ENCODE assay signal across 12 cellular contexts in genomic region chr15:40435331-40436089, GRCh38. TPM values are rescaled to one million over a fixed set of nuclear protein-coding genes. Genes with fewer than 3 reads are reported as not detected.
A peak's percentile ranks its signal among the peaks of the same experiment; 100 is the strongest.
DNase-seq lines count a peak whose midpoint lies in the region; ATAC-seq and TF ChIP-seq lines count a peak whose summit lies in the region.
"Had no signal": no experiment of that assay in that cellular context is flagged by ENCODE, and none has a peak within 500 bp of the region (broad histone marks: within the 10 kb centered on the region; RNA-seq: fewer than 3 reads in every experiment).

No MANE protein-coding gene starts in this region.

- H3K27ac ChIP-seq in A673 (ENCODE audit: low read depth, low read length, poor library complexity, severe bottlenecking) (peak overlapping the region; percentile 42), HUES6 (ENCODE audit: low read depth, low read length) (no peak overlapping the region)
- H3K27ac ChIP-seq: HL-60 had no signal

- POLR2A ChIA-PET in A673 (lab: Charles Lee; ENCODE audit: low non-redundant PET) = no interaction called here

- no peak for DNase-seq in A673 (ENCODE audit: low spot score)
- no peak for DNase-seq in neural crest cell (ENCODE audit: low read depth, low spot score)
- no peak for DNase-seq in kidney glomerular epithelial cell (lab: John Stamatoyannopoulos, UW)
- DNase-seq: NCI-H748 treated with DMSO at 0.1 percent for 48 hours had no signal

- peak overlapping the region; percentile 50 for H3K4me3 ChIP-seq in A673 (ENCODE audit: low read depth, low read length, poor library complexity, severe bottlenecking)
- H3K4me3 ChIP-seq in HUES6 (ENCODE audit: low read depth, low read length) = peak overlapping the region; percentile 63
- H3K4me3 ChIP-seq in endocrine pancreas (ENCODE audit: control insufficient read depth, insufficient read depth, low read length) = no peak overlapping the region

- H3K27ac Mint-ChIP-seq in neural crest cell (ENCODE audit: unreplicated experiment) = no peak overlapping the region

- H3K9me3 ChIP-seq in A673 (ENCODE audit: low read depth, low read length, poor library complexity, severe bottlenecking) = no peaks in the 10 kb centered on the region
- H3K9me3 ChIP-seq in HUES6 (ENCODE audit: control insufficient read depth, insufficient read depth, low read depth, low read length) = no peaks in the 10 kb centered on the region
- H3K9me3 ChIP-seq in endocrine pancreas (ENCODE audit: control insufficient read depth, low read length) = no peaks in the 10 kb centered on the region

- TF ChIP-seq CTCF in A673 (conservative IDR thresholded peaks at IDR 0.05; ENCODE audit: low read depth, low read length) = no peak
- no peak for TF ChIP-seq CTCF in neural crest cell (conservative IDR thresholded peaks at IDR 0.05)

- H3K9me3 Mint-ChIP-seq in neural crest cell = no peaks in the 10 kb centered on the region

- no TSS peak for BruUV-seq in A673 (replicated peaks; lab: Mats Ljungman, UMichigan)

- no peaks in the 10 kb centered on the region for H3K36me3 Mint-ChIP-seq in neural crest cell (ENCODE audit: low read depth)

- H3K36me3 ChIP-seq in A673 (ENCODE audit: insufficient read depth, low read length, poor library complexity, severe bottlenecking) = no peaks in the 10 kb centered on the region
- no peaks in the 10 kb centered on the region for H3K36me3 ChIP-seq in HUES6 (ENCODE audit: control insufficient read depth, insufficient read depth, low read length)
- H3K36me3 ChIP-seq in endocrine pancreas (ENCODE audit: control insufficient read depth, insufficient read depth, low read length) = no peaks in the 10 kb centered on the region

- ATAC-seq in GM21576 (IDR thresholded peaks at IDR 0.05; ENCODE audit: unreplicated experiment) = no peak
- ATAC-seq in HG03571 (IDR thresholded peaks at IDR 0.05; ENCODE audit: unreplicated experiment) = no peak
- no peak for ATAC-seq in HG03378 (IDR thresholded peaks at IDR 0.05; ENCODE audit: unreplicated experiment)
- ATAC-seq: esophagus mucosa, sciatic nerve had no signal

- H3K9ac ChIP-seq in HUES6 (ENCODE audit: low read length) (peak overlapping the region; percentile 8), endocrine pancreas (ENCODE audit: control insufficient read depth, insufficient read depth, low read length) (peak overlapping the region; percentile 70)

- H3K4me3 Mint-ChIP-seq in neural crest cell = peak overlapping the region; percentile 31

- no peaks in the 10 kb centered on the region for H3K27me3 ChIP-seq in A673 (replicated peaks; ENCODE audit: insufficient read depth, low read depth, low read length, poor library complexity)
- H3K27me3 ChIP-seq in HUES6 (ENCODE audit: control insufficient read depth, insufficient read depth, low read length) = peaks cover 54% of the 10 kb centered on the region
- H3K27me3 ChIP-seq in endocrine pancreas (ENCODE audit: control insufficient read depth, insufficient read depth, low read length) = no peaks in the 10 kb centered on the region

- H3K27me3 Mint-ChIP-seq in neural crest cell (ENCODE audit: low read depth) = peaks cover 86% of the 10 kb centered on the region

- intact Hi-C loops in A673 (cut with micrococcal nuclease; ENCODE audit: unreplicated experiment) = no loop called here

- peaks cover 34% of the 10 kb centered on the region for H3K4me1 Mint-ChIP-seq in neural crest cell

- CTCF ChIA-PET in A673 (lab: Charles Lee) = interaction anchor here (0.5 to 0.6 kb wide), 2 partner anchors 94 to 95 kb away, joined by 4 read pairs; no protein-coding TSS in a partner anchor

- H3K4me1 ChIP-seq in A673 (ENCODE audit: insufficient read depth, low read length, poor library complexity, severe bottlenecking) (peaks cover 34% of the 10 kb centered on the region), HUES6 (ENCODE audit: control insufficient read depth, insufficient read depth, low read length) (peaks cover 35% of the 10 kb centered on the region), endocrine pancreas (ENCODE audit: control insufficient read depth, insufficient read depth, low read length) (no peaks in the 10 kb centered on the region)

RNA-seq across cellular contexts. Expression of gene BAHD1, which starts 5.2 kb away (rescaled TPM):
- total RNA-seq in A673 (2021) (32.7 and 33.5 TPM in 2 replicates), neural crest cell (25.6 and 26.4 TPM in 2 replicates)

RNA-seq across cellular contexts. Expression of gene IVD, which starts 29.9 kb away (rescaled TPM):
- total RNA-seq in A673 (2021) (51.8 and 62.0 TPM in 2 replicates), neural crest cell (75.2 and 81.4 TPM in 2 replicates)

RNA-seq across cellular contexts. Expression of gene CHST14, which starts 35.3 kb away (rescaled TPM):
- total RNA-seq in A673 (2021) (14.3 and 17.6 TPM in 2 replicates), neural crest cell (32.9 and 37.1 TPM in 2 replicates)

RNA-seq across cellular contexts. Expression of gene KNSTRN, which starts 53.0 kb away (rescaled TPM):
- total RNA-seq in A673 (2021) (115 and 121 TPM in 2 replicates), neural crest cell (73.7 and 74.7 TPM in 2 replicates)
